In genomic region chr11:9267680-9268079, GRCh38 we compare ENCODE assay signal across 1 cellular context.
TF ChIP-seq lines count a peak whose summit lies in the region.

No MANE protein-coding gene starts in this region.

TF ChIP-seq in WTC11, 78 proteins besides CTCF, POLR2A, EP300 and RAD21:
- TF ChIP-seq RORB (CRISPR knock-in tag; IDR thresholded peaks at IDR 0.05), result no peak
- TF ChIP-seq ATF3 (CRISPR knock-in tag; conservative IDR thresholded peaks at IDR 0.05), result no peak
- no peak for TF ChIP-seq GTF2I (CRISPR knock-in tag; conservative IDR thresholded peaks at IDR 0.05)
- TF ChIP-seq, protein P1, sequence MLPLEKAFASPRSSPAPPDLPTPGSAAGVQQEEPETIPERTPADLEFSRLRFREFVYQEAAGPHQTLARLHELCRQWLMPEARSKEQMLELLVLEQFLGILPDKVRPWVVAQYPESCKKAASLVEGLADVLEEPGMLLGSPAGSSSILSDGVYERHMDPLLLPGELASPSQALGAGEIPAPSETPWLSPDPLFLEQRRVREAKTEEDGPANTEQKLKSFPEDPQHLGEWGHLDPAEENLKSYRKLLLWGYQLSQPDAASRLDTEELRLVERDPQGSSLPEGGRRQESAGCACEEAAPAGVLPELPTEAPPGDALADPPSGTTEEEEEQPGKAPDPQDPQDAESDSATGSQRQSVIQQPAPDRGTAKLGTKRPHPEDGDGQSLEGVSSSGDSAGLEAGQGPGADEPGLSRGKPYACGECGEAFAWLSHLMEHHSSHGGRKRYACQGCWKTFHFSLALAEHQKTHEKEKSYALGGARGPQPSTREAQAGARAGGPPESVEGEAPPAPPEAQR (CRISPR knock-in tag; IDR thresholded peaks at IDR 0.05), result no peak
- TF ChIP-seq, protein P2, sequence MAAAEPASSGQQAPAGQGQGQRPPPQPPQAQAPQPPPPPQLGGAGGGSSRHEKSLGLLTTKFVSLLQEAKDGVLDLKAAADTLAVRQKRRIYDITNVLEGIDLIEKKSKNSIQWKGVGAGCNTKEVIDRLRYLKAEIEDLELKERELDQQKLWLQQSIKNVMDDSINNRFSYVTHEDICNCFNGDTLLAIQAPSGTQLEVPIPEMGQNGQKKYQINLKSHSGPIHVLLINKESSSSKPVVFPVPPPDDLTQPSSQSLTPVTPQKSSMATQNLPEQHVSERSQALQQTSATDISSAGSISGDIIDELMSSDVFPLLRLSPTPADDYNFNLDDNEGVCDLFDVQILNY (CRISPR knock-in tag; IDR thresholded peaks at IDR 0.05), result no peak
- no peak for TF ChIP-seq MAX (CRISPR knock-in tag; IDR thresholded peaks at IDR 0.05)
- TF ChIP-seq, protein P3, sequence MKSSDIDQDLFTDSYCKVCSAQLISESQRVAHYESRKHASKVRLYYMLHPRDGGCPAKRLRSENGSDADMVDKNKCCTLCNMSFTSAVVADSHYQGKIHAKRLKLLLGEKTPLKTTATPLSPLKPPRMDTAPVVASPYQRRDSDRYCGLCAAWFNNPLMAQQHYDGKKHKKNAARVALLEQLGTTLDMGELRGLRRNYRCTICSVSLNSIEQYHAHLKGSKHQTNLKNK (CRISPR knock-in tag; IDR thresholded peaks at IDR 0.05), result no peak
- TF ChIP-seq ZNF317 (CRISPR knock-in tag; IDR thresholded peaks at IDR 0.05; ENCODE audit: borderline replicate concordance, low read depth), result no peak
- no peak for TF ChIP-seq ZBTB21 (CRISPR knock-in tag; IDR thresholded peaks at IDR 0.05; ENCODE audit: borderline replicate concordance)
- no peak for TF ChIP-seq SOX15 (CRISPR knock-in tag; IDR thresholded peaks at IDR 0.05)
- TF ChIP-seq MXD4 (CRISPR knock-in tag; IDR thresholded peaks at IDR 0.05; ENCODE audit: borderline replicate concordance), result no peak
- TF ChIP-seq HMGA2 (CRISPR knock-in tag; IDR thresholded peaks at IDR 0.05), result no peak
- TF ChIP-seq, protein P4, sequence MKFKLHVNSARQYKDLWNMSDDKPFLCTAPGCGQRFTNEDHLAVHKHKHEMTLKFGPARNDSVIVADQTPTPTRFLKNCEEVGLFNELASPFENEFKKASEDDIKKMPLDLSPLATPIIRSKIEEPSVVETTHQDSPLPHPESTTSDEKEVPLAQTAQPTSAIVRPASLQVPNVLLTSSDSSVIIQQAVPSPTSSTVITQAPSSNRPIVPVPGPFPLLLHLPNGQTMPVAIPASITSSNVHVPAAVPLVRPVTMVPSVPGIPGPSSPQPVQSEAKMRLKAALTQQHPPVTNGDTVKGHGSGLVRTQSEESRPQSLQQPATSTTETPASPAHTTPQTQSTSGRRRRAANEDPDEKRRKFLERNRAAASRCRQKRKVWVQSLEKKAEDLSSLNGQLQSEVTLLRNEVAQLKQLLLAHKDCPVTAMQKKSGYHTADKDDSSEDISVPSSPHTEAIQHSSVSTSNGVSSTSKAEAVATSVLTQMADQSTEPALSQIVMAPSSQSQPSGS (CRISPR knock-in tag; IDR thresholded peaks at IDR 0.05; ENCODE audit: borderline replicate concordance, low read depth), result no peak
- TF ChIP-seq, protein P5, sequence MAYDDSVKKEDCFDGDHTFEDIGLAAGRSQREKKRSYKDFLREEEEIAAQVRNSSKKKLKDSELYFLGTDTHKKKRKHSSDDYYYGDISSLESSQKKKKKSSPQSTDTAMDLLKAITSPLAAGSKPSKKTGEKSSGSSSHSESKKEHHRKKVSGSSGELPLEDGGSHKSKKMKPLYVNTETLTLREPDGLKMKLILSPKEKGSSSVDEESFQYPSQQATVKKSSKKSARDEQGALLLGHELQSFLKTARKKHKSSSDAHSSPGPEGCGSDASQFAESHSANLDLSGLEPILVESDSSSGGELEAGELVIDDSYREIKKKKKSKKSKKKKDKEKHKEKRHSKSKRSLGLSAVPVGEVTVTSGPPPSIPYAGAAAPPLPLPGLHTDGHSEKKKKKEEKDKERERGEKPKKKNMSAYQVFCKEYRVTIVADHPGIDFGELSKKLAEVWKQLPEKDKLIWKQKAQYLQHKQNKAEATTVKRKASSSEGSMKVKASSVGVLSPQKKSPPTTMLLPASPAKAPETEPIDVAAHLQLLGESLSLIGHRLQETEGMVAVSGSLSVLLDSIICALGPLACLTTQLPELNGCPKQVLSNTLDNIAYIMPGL (CRISPR knock-in tag; IDR thresholded peaks at IDR 0.05), result no peak
- TF ChIP-seq, protein P6, sequence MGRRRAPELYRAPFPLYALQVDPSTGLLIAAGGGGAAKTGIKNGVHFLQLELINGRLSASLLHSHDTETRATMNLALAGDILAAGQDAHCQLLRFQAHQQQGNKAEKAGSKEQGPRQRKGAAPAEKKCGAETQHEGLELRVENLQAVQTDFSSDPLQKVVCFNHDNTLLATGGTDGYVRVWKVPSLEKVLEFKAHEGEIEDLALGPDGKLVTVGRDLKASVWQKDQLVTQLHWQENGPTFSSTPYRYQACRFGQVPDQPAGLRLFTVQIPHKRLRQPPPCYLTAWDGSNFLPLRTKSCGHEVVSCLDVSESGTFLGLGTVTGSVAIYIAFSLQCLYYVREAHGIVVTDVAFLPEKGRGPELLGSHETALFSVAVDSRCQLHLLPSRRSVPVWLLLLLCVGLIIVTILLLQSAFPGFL (CRISPR knock-in tag; IDR thresholded peaks at IDR 0.05; ENCODE audit: borderline replicate concordance), result no peak
- TF ChIP-seq NR3C1 (CRISPR knock-in tag; conservative IDR thresholded peaks at IDR 0.05; ENCODE audit: low read depth), result no peak
- TF ChIP-seq ZNF121 (CRISPR knock-in tag; IDR thresholded peaks at IDR 0.05), result no peak
- TF ChIP-seq, protein P7, sequence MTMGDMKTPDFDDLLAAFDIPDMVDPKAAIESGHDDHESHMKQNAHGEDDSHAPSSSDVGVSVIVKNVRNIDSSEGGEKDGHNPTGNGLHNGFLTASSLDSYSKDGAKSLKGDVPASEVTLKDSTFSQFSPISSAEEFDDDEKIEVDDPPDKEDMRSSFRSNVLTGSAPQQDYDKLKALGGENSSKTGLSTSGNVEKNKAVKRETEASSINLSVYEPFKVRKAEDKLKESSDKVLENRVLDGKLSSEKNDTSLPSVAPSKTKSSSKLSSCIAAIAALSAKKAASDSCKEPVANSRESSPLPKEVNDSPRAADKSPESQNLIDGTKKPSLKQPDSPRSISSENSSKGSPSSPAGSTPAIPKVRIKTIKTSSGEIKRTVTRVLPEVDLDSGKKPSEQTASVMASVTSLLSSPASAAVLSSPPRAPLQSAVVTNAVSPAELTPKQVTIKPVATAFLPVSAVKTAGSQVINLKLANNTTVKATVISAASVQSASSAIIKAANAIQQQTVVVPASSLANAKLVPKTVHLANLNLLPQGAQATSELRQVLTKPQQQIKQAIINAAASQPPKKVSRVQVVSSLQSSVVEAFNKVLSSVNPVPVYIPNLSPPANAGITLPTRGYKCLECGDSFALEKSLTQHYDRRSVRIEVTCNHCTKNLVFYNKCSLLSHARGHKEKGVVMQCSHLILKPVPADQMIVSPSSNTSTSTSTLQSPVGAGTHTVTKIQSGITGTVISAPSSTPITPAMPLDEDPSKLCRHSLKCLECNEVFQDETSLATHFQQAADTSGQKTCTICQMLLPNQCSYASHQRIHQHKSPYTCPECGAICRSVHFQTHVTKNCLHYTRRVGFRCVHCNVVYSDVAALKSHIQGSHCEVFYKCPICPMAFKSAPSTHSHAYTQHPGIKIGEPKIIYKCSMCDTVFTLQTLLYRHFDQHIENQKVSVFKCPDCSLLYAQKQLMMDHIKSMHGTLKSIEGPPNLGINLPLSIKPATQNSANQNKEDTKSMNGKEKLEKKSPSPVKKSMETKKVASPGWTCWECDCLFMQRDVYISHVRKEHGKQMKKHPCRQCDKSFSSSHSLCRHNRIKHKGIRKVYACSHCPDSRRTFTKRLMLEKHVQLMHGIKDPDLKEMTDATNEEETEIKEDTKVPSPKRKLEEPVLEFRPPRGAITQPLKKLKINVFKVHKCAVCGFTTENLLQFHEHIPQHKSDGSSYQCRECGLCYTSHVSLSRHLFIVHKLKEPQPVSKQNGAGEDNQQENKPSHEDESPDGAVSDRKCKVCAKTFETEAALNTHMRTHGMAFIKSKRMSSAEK (CRISPR knock-in tag; IDR thresholded peaks at IDR 0.05; ENCODE audit: borderline replicate concordance), result no peak
- no peak for TF ChIP-seq ATF1 (CRISPR knock-in tag; IDR thresholded peaks at IDR 0.05)
TF ChIP-seq in WTC11: peak in this region for 0.
